In the genomic region with DNA sequence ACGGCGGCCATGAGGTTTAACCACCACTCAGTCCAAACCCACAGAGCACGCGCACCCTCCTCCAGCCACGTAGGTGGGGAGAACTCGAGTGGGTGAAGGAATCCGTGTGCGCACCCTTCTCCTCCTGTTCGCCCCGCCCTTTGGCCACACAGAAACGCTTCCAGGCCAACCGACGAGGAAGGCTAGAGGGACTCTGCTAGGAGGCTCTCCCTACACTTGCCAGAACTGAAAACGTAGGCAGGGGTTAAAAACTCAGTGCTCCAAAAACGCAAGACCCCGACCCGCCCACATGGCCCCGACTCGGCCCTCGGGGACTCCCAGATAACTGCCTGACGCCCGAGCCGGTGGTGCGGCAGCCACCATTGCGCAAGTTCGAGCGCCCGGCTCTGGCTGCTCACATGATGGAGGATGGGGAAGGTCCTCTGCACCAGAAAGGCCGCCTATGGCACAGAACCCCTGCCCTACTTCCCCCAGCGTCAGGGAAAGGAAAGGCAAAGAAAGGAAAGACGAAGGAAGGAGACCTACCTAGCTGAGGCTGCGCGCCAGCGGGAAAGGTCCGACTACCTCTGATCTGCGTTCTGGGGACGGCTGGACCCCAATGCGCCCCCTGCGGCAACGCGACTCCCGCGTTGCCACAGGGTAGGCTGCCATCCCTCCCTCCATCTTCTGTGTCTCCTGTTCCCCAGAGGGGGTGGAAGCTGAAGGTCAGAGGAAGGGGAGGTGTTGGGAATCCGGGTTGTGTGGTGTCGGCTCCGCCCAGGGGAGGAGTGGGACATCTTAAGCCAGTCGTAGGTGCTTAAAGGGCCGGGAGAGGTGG, we compare ENCODE assay signal across 8 cellular contexts.
DNase-seq lines count a peak whose midpoint lies in the region; ATAC-seq and TF ChIP-seq lines count a peak whose summit lies in the region.

No MANE protein-coding gene starts in this region.

- H3K4me3 Mint-ChIP-seq in type B pancreatic cell (peak overlapping the region; percentile 99), natural killer cell (no peak overlapping the region)

- peak overlapping the region; percentile 87 for H3K27ac Mint-ChIP-seq in type B pancreatic cell
- no peak overlapping the region for H3K27ac Mint-ChIP-seq in natural killer cell

- H3K4me1 Mint-ChIP-seq in type B pancreatic cell (ENCODE audit: unreplicated experiment) (peaks cover 18% of the 10 kb centered on the region), natural killer cell (no peaks in the 10 kb centered on the region)

- intact Hi-C loops in colonic mucosa (cut with DNase I): no loop called here
- intact Hi-C loops in left lung (cut with DNase I): no loop called here
- intact Hi-C loops in natural killer cell (cut with micrococcal nuclease): no loop called here

- H3K27me3 Mint-ChIP-seq in type B pancreatic cell (peaks cover 4% of the 10 kb centered on the region), natural killer cell (ENCODE audit: low read depth in 2 of 2) (no peaks in the 10 kb centered on the region)

- H3K36me3 ChIP-seq in colonic mucosa: no peaks in the 10 kb centered on the region
- no peaks in the 10 kb centered on the region for H3K36me3 ChIP-seq in left lung

- peak overlapping the region; percentile 32 to 61 for H3K9ac ChIP-seq in colonic mucosa (ENCODE audit: low read depth in 2 of 2, low read length in 2 of 2)

- H3K4me1 ChIP-seq in colonic mucosa (no peaks in the 10 kb centered on the region), left lung (no peaks in the 10 kb centered on the region)

- peaks cover 11% of the 10 kb centered on the region for H3K36me3 Mint-ChIP-seq in type B pancreatic cell
- no peaks in the 10 kb centered on the region for H3K36me3 Mint-ChIP-seq in natural killer cell

- DNase-seq in NCI-H526 (lab: John Stamatoyannopoulos, UW) (peak; percentile 82 to 86), colonic mucosa (peak; percentile 59), left lung (peak in 1 of 2 donors; percentile 79), type B pancreatic cell (ENCODE audit: extremely low spot score, unreplicated experiment) (no peak), natural killer cell (no peak)
- no peak for DNase-seq in stimulated activated CD4-positive, alpha-beta T cell treated with anti-CD3 and anti-CD28 coated beads, Interleukin-12 subunit alpha, Interleukin-12 subunit beta, amount 100 ng/mL, for 4 hours

- H3K9me3 Mint-ChIP-seq in type B pancreatic cell (peaks cover 13% of the 10 kb centered on the region), natural killer cell (peaks cover 2% of the 10 kb centered on the region in 2 donors)

- TF ChIP-seq CTCF in colonic mucosa (IDR thresholded peaks at IDR 0.05) (no peak), left lung (IDR thresholded peaks at IDR 0.05) (no peak), type B pancreatic cell (conservative IDR thresholded peaks at IDR 0.05) (peak; percentile 67), natural killer cell (IDR thresholded peaks at IDR 0.05) (no peak)

- ATAC-seq in GM18909 (IDR thresholded peaks at IDR 0.05; ENCODE audit: poor library complexity, unreplicated experiment) (peak; percentile 64), HG03139 (IDR thresholded peaks at IDR 0.05; ENCODE audit: unreplicated experiment) (peak; percentile 70), left lung (peak; percentile 94), natural killer cell (no peak)

- H3K4me3 ChIP-seq in colonic mucosa (peak overlapping the region; percentile 50), left lung (peak overlapping the region; percentile 17 to 41)

- H3K9me3 ChIP-seq in colonic mucosa (no peaks in the 10 kb centered on the region), left lung (no peaks in the 10 kb centered on the region)

- H3K27ac ChIP-seq in colonic mucosa (peak overlapping the region; percentile 65), left lung (peak overlapping the region; percentile 7 to 60)

- H3K27me3 ChIP-seq in colonic mucosa (peaks cover 12% of the 10 kb centered on the region), left lung (peaks cover 8 to 27% of the 10 kb centered on the region in 2 donors)

Comparison
In these comparisons a context has a peak if more than half of its experiments do, and no peak if none do; other contexts are left out.
1. ATAC-seq: peak in GM18909 (single experiment), HG03139 (single experiment) and left lung (single experiment); none in natural killer cell (0 of 3).
2. DNase-seq: peak in NCI-H526 (2 of 2) and colonic mucosa (single experiment); none in type B pancreatic cell (single experiment), natural killer cell (single experiment) and stimulated activated CD4-positive, alpha-beta T cell treated with anti-CD3 and anti-CD28 coated beads, Interleukin-12 subunit alpha, Interleukin-12 subunit beta, amount 100 ng/mL, for 4 hours (single experiment).